In genomic region chr14:47442206-47442605, GRCh38 we compare ENCODE assay signal across 12 cellular contexts.
A peak's percentile ranks its signal among the peaks of the same experiment; 100 is the strongest.
DNase-seq lines count a peak whose midpoint lies in the region; ATAC-seq and TF ChIP-seq lines count a peak whose summit lies in the region.
"Had no signal": no experiment of that assay in that cellular context is flagged by ENCODE, and none has a peak within 500 bp of the region (broad histone marks: within the 10 kb centered on the region; RNA-seq: fewer than 3 reads in every experiment).

No MANE protein-coding gene starts in this region.

- no peak overlapping the region for H2BK12ac ChIP-seq in mesenchymal stem cell (ENCODE audit: low read length in 2 of 2)

- ATAC-seq in body of pancreas, result no peak
- ATAC-seq: activated CD8-positive, alpha-beta memory T cell treated with anti-CD3 and anti-CD28 coated beads, Interleukin-2, amount 10 ng/mL, durations not matched to agents 7 days and 5 days had no signal

- intact Hi-C loops in body of pancreas (cut with DNase I), result no loop called here

- no peak overlapping the region for H2BK5ac ChIP-seq in mesenchymal stem cell (ENCODE audit: low read depth, low read length, poor library complexity, severe bottlenecking)

- H3K27ac ChIP-seq in GM23248 (no peak overlapping the region), mesenchymal stem cell (ENCODE audit: low read length, poor library complexity, severe bottlenecking) (no peak overlapping the region), body of pancreas (no peak overlapping the region)
- H3K27ac ChIP-seq: thoracic aorta had no signal

- H2AK5ac ChIP-seq in mesenchymal stem cell (ENCODE audit: low read length, severe bottlenecking), result no peak overlapping the region

- H3K9ac ChIP-seq in GM23248 (no peak overlapping the region), mesenchymal stem cell (ENCODE audit: low read length) (no peak overlapping the region)

- H2BK15ac ChIP-seq in mesenchymal stem cell (ENCODE audit: low read depth, poor library complexity, severe bottlenecking), result no peak overlapping the region

- H3K4me1 ChIP-seq in GM23248 (ENCODE audit: insufficient read depth), result no peaks in the 10 kb centered on the region
- H3K4me1 ChIP-seq in mesenchymal stem cell (ENCODE audit: control insufficient read depth, insufficient read depth, low read depth, low read length), result peaks cover 5% of the 10 kb centered on the region
- H3K4me1 ChIP-seq in HAP-1, result no peaks in the 10 kb centered on the region
- no peaks in the 10 kb centered on the region for H3K4me1 ChIP-seq in body of pancreas

- H3K4me2 ChIP-seq in GM23248 (ENCODE audit: unreplicated experiment), result no peak overlapping the region
- H3K4me2 ChIP-seq in mesenchymal stem cell (ENCODE audit: low read length, poor library complexity, severe bottlenecking), result no peak overlapping the region

- DNase-seq in GM23248, result peak; percentile 2
- peak; percentile 51 for DNase-seq in NCI-H82 (lab: John Stamatoyannopoulos, UW)
- peak; percentile 4 to 5 for DNase-seq in cardiac fibroblast (ENCODE audit: low read depth in 2 of 2)
- DNase-seq in mesenchymal stem cell, result peak; percentile 89
- DNase-seq in HAP-1 (ENCODE audit: low spot score in 2 of 2), result no peak
- no peak for DNase-seq in stimulated activated naive CD4-positive, alpha-beta T cell (lab: John Stamatoyannopoulos, UW)
- DNase-seq in retina, result no peak
- no peak for DNase-seq in body of pancreas
- DNase-seq: activated CD8-positive, alpha-beta memory T cell treated with anti-CD3 and anti-CD28 coated beads, Interleukin-2, amount 10 ng/mL, durations not matched to agents 7 days and 5 days; NCI-H774 had no signal

- H3K4me3 ChIP-seq in GM23248 (no peak overlapping the region), cardiac fibroblast (replicated peaks in 1 of 2; ENCODE audit: low read depth in 2 of 2, low read length in 2 of 2) (no peak overlapping the region), mesenchymal stem cell (ENCODE audit: insufficient read depth in 1 of 2, low read depth in 1 of 2, low read length in 2 of 2) (no peak overlapping the region), HAP-1 (no peak overlapping the region), body of pancreas (no peak overlapping the region)
- H3K4me3 ChIP-seq: lung, thoracic aorta had no signal

- in situ Hi-C loops in GM23248 (cut with MboI), result no loop called here
- in situ Hi-C loops in HAP-1 (cut with MboI; ENCODE audit: low sequenced_read_pairs), result no loop called here

- no peak overlapping the region for H3K4ac ChIP-seq in mesenchymal stem cell (ENCODE audit: low read depth in 1 of 2, low read length in 2 of 2)

- no peaks in the 10 kb centered on the region for H3K9me2 ChIP-seq in GM23248 (ENCODE audit: insufficient read depth)

- no peaks in the 10 kb centered on the region for H3K27me3 ChIP-seq in GM23248 (replicated peaks; ENCODE audit: insufficient read depth)
- H3K27me3 ChIP-seq in mesenchymal stem cell (ENCODE audit: control insufficient read depth in 1 of 2, insufficient read depth in 1 of 2, low read length in 2 of 2), result no peaks in the 10 kb centered on the region
- no peaks in the 10 kb centered on the region for H3K27me3 ChIP-seq in HAP-1 (ENCODE audit: low read depth)
- no peaks in the 10 kb centered on the region for H3K27me3 ChIP-seq in body of pancreas

- TF ChIP-seq CTCF in cardiac fibroblast (IDR thresholded peaks at IDR 0.05; ENCODE audit: low read depth, low read length) (no peak), body of pancreas (IDR thresholded peaks at IDR 0.05) (no peak)

- H3K14ac ChIP-seq in mesenchymal stem cell (ENCODE audit: low read length in 2 of 2), result no peak overlapping the region

- H4K20me1 ChIP-seq in GM23248 (ENCODE audit: insufficient read depth), result no peaks in the 10 kb centered on the region

- H3K79me1 ChIP-seq in mesenchymal stem cell (replicated peaks; ENCODE audit: low read length, poor library complexity, severe bottlenecking), result no peaks in the 10 kb centered on the region

- no peak for TF ChIP-seq POLR2A in body of pancreas (IDR thresholded peaks at IDR 0.05)

- no peak overlapping the region for H2BK120ac ChIP-seq in mesenchymal stem cell (ENCODE audit: low read depth, low read length)

- H2AFZ ChIP-seq in GM23248, result no peak overlapping the region
- no peak overlapping the region for H2AFZ ChIP-seq in mesenchymal stem cell (ENCODE audit: low read depth, low read length)

- H3K79me2 ChIP-seq in GM23248 (ENCODE audit: insufficient read depth), result no peaks in the 10 kb centered on the region

- no peaks in the 10 kb centered on the region for H3F3A ChIP-seq in GM23248 (ENCODE audit: insufficient read depth)

- no peak overlapping the region for H4K91ac ChIP-seq in mesenchymal stem cell (ENCODE audit: low read length)

- no peaks in the 10 kb centered on the region for H3K36me3 ChIP-seq in GM23248 (ENCODE audit: low read depth)
- no peaks in the 10 kb centered on the region for H3K36me3 ChIP-seq in mesenchymal stem cell (ENCODE audit: control insufficient read depth in 1 of 2, insufficient read depth in 2 of 2, low read depth in 1 of 2, low read length in 2 of 2)
- no peaks in the 10 kb centered on the region for H3K36me3 ChIP-seq in HAP-1 (replicated peaks)
- H3K36me3 ChIP-seq in body of pancreas (replicated peaks in 1 of 2; ENCODE audit: insufficient read depth in 1 of 2, low read depth in 2 of 2), result no peaks in the 10 kb centered on the region
- H3K36me3 ChIP-seq: thoracic aorta had no signal

- no peak overlapping the region for H3K18ac ChIP-seq in mesenchymal stem cell (ENCODE audit: low read depth in 1 of 2, low read length in 2 of 2)

- H3K9me3 ChIP-seq in GM23248 (ENCODE audit: low read depth), result no peaks in the 10 kb centered on the region
- no peaks in the 10 kb centered on the region for H3K9me3 ChIP-seq in mesenchymal stem cell (ENCODE audit: control insufficient read depth, low read length)
- H3K9me3 ChIP-seq in HAP-1, result no peaks in the 10 kb centered on the region
- H3K9me3 ChIP-seq in body of pancreas, result no peaks in the 10 kb centered on the region
- H3K9me3 ChIP-seq: thoracic aorta had no signal

- H4K8ac ChIP-seq in mesenchymal stem cell (ENCODE audit: low read length), result no peak overlapping the region

- no peak overlapping the region for H3K23ac ChIP-seq in mesenchymal stem cell (ENCODE audit: low read length in 2 of 2)

Comparison
In these comparisons a context has a peak if more than half of its experiments do, and no peak if none do; other contexts are left out.
1. DNase-seq: peak in GM23248 (single experiment), NCI-H82 (single experiment), cardiac fibroblast (2 of 2) and mesenchymal stem cell (single experiment); none in HAP-1 (0 of 2), stimulated activated naive CD4-positive, alpha-beta T cell (0 of 6), retina (single experiment) and body of pancreas (0 of 4).